In genomic region chr17:14006249-14006942, GRCh38 we compare ENCODE assay signal across 30 cellular contexts.
"Had no signal": no experiment of that assay in that cellular context is flagged by ENCODE, and none has a peak within 500 bp of the region (broad histone marks: within the 10 kb centered on the region; RNA-seq: fewer than 3 reads in every experiment).

No MANE protein-coding gene starts in this region.

- H3K27ac Mint-ChIP-seq: activated CD4-positive, alpha-beta memory T cell treated with anti-CD3 and anti-CD28 coated beads for 36 hours; activated CD4-positive, alpha-beta T cell treated with anti-CD3 and anti-CD28 coated beads for 36 hours; activated CD4-positive, alpha-beta T cell treated with anti-CD3 and anti-CD28 coated beads, Interleukin-2, amount 10 ng/mL, durations not matched to agents 24 days and 14 days; activated CD8-positive, alpha-beta memory T cell treated with anti-CD3 and anti-CD28 coated beads, Interleukin-2, amount 10 ng/mL, durations not matched to agents 7 days and 5 days; activated CD8-positive, alpha-beta T cell treated with anti-CD3 and anti-CD28 coated beads, Interleukin-2, amount 10 ng/mL, durations not matched to agents 7 days and 5 days; activated naive CD4-positive, alpha-beta T cell treated with anti-CD3 and anti-CD28 coated beads for 36 hours; activated naive CD4-positive, alpha-beta T cell treated with anti-CD3 and anti-CD28 coated beads, Interleukin-2, amount 50 U/mL, for 24 hours; activated naive CD8-positive, alpha-beta T cell treated with anti-CD3 and anti-CD28 coated beads for 36 hours; activated naive CD8-positive, alpha-beta T cell treated with anti-CD3 and anti-CD28 coated beads, Interleukin-2, amount 50 U/mL, for 24 hours; activated T-helper 1 cell treated with anti-CD3 and anti-CD28 coated beads, Interleukin-12 subunit alpha, Interleukin-12 subunit beta, Interleukin-2, Interleukin-4 antibody, amounts not matched to agents 30 ng/mL and 10 ng/mL and 1 ng/mL, durations not matched to agents 14 hours and 24 hours and 36 hours; activated T-helper 2 cell treated with anti-CD3 and anti-CD28 coated beads, Interferon-gamma antibody, Interleukin-2, Interleukin-4, amounts not matched to agents 10 μg/mL and 5 μg/mL and 100 μg/mL, durations not matched to agents 14 hours and 24 hours and 36 hours; effector memory CD8-positive, alpha-beta T cell had no signal

- H3K36me3 ChIP-seq: adrenal gland, cardiac muscle cell, esophagus squamous epithelium had no signal

- H3K4me3 Mint-ChIP-seq: activated CD4-positive, alpha-beta memory T cell treated with anti-CD3 and anti-CD28 coated beads for 36 hours; activated CD4-positive, alpha-beta T cell treated with anti-CD3 and anti-CD28 coated beads for 36 hours; activated CD4-positive, alpha-beta T cell treated with anti-CD3 and anti-CD28 coated beads, Interleukin-2, amount 10 ng/mL, durations not matched to agents 24 days and 14 days; activated CD8-positive, alpha-beta memory T cell treated with anti-CD3 and anti-CD28 coated beads, Interleukin-2, amount 10 ng/mL, durations not matched to agents 7 days and 5 days; activated CD8-positive, alpha-beta T cell treated with anti-CD3 and anti-CD28 coated beads, Interleukin-2, amount 10 ng/mL, durations not matched to agents 7 days and 5 days; activated naive CD4-positive, alpha-beta T cell treated with anti-CD3 and anti-CD28 coated beads for 36 hours; activated naive CD4-positive, alpha-beta T cell treated with anti-CD3 and anti-CD28 coated beads, Interleukin-2, amount 50 U/mL, for 24 hours; activated naive CD8-positive, alpha-beta T cell treated with anti-CD3 and anti-CD28 coated beads for 36 hours; activated naive CD8-positive, alpha-beta T cell treated with anti-CD3 and anti-CD28 coated beads, Interleukin-2, amount 50 U/mL, for 24 hours; activated T-helper 1 cell treated with anti-CD3 and anti-CD28 coated beads, Interleukin-12 subunit alpha, Interleukin-12 subunit beta, Interleukin-2, Interleukin-4 antibody, amounts not matched to agents 30 ng/mL and 10 ng/mL and 1 ng/mL, durations not matched to agents 14 hours and 24 hours and 36 hours; effector memory CD8-positive, alpha-beta T cell had no signal

- H3K4me3 ChIP-seq: adrenal gland, body of pancreas, cardiac muscle cell, coronary artery, esophagus squamous epithelium had no signal

- H3K4me1 ChIP-seq: adrenal gland, body of pancreas had no signal

- H3K9me3 ChIP-seq: adrenal gland, body of pancreas, esophagus squamous epithelium had no signal

- H3K4me1 Mint-ChIP-seq: activated CD4-positive, alpha-beta T cell treated with anti-CD3 and anti-CD28 coated beads for 36 hours; activated CD4-positive, alpha-beta T cell treated with anti-CD3 and anti-CD28 coated beads, Interleukin-2, amount 10 ng/mL, durations not matched to agents 24 days and 14 days; activated CD8-positive, alpha-beta memory T cell treated with anti-CD3 and anti-CD28 coated beads, Interleukin-2, amount 10 ng/mL, durations not matched to agents 7 days and 5 days; activated naive CD4-positive, alpha-beta T cell treated with anti-CD3 and anti-CD28 coated beads, Interleukin-2, amount 50 U/mL, for 24 hours; activated naive CD8-positive, alpha-beta T cell treated with anti-CD3 and anti-CD28 coated beads for 36 hours; activated naive CD8-positive, alpha-beta T cell treated with anti-CD3 and anti-CD28 coated beads, Interleukin-2, amount 50 U/mL, for 24 hours had no signal

- DNase-seq: activated CD4-positive, alpha-beta memory T cell treated with anti-CD3 and anti-CD28 coated beads for 36 hours; activated CD4-positive, alpha-beta T cell treated with anti-CD3 and anti-CD28 coated beads for 36 hours; activated CD4-positive, alpha-beta T cell treated with anti-CD3 and anti-CD28 coated beads, Interleukin-2, amount 10 ng/mL, durations not matched to agents 24 days and 14 days; activated CD4-positive, CD25-positive, alpha-beta regulatory T cell; activated CD4-positive, CD25-positive, alpha-beta regulatory T cell treated with anti-CD3 and anti-CD28 coated beads, Interleukin-2, amount 50 U/mL, for 72 hours; activated CD8-positive, alpha-beta memory T cell treated with anti-CD3 and anti-CD28 coated beads, Interleukin-2, amount 10 ng/mL, durations not matched to agents 7 days and 5 days; activated CD8-positive, alpha-beta memory T cell treated with anti-CD3 and anti-CD28 coated beads, Interleukin-2, amount 50 U/mL, for 4 hours; activated CD8-positive, alpha-beta T cell treated with anti-CD3 and anti-CD28 coated beads, Interleukin-2, amount 10 ng/mL, durations not matched to agents 7 days and 5 days; activated effector memory CD4-positive, alpha-beta T cell treated with anti-CD3 and anti-CD28 coated beads, Interleukin-2, amount 50 U/mL, for 16 hours; activated naive CD4-positive, alpha-beta T cell treated with anti-CD3 and anti-CD28 coated beads for 36 hours; activated naive CD8-positive, alpha-beta T cell treated with anti-CD3 and anti-CD28 coated beads for 36 hours; activated naive CD8-positive, alpha-beta T cell treated with anti-CD3 and anti-CD28 coated beads, Interleukin-2, amount 50 U/mL, for 24 hours; activated T-cell treated with anti-CD3 and anti-CD28 coated beads, Interleukin-2, amount 50 U/mL, for 1 hour; activated T-cell treated with anti-CD3 and anti-CD28 coated beads, Interleukin-2, amount 50 U/mL, for 48 hours; adrenal gland; amygdala; aorta; body of pancreas; central memory CD4-positive, alpha-beta T cell; cerebellar nuclear complex; dermis blood vessel endothelial cell; effector CD4-positive, alpha-beta T cell; effector memory CD8-positive, alpha-beta T cell; esophagus squamous epithelium; T-helper 2 cell had no signal

- H3K27ac ChIP-seq: adrenal gland, body of pancreas, cardiac muscle cell, coronary artery had no signal

- H3K27me3 ChIP-seq: adrenal gland, body of pancreas, esophagus squamous epithelium had no signal

- ATAC-seq: activated CD4-positive, alpha-beta T cell treated with anti-CD3 and anti-CD28 coated beads for 36 hours; activated CD8-positive, alpha-beta memory T cell treated with anti-CD3 and anti-CD28 coated beads, Interleukin-2, amount 10 ng/mL, durations not matched to agents 7 days and 5 days; activated CD8-positive, alpha-beta T cell treated with anti-CD3 and anti-CD28 coated beads, Interleukin-2, amount 10 ng/mL, durations not matched to agents 7 days and 5 days; activated naive CD8-positive, alpha-beta T cell treated with anti-CD3 and anti-CD28 coated beads, Interleukin-2, amount 50 U/mL, for 24 hours; body of pancreas; effector memory CD8-positive, alpha-beta T cell had no signal

- H3K27me3 Mint-ChIP-seq: activated CD4-positive, alpha-beta memory T cell treated with anti-CD3 and anti-CD28 coated beads for 36 hours; activated CD4-positive, alpha-beta T cell treated with anti-CD3 and anti-CD28 coated beads for 36 hours; activated CD4-positive, alpha-beta T cell treated with anti-CD3 and anti-CD28 coated beads, Interleukin-2, amount 10 ng/mL, durations not matched to agents 24 days and 14 days; activated CD8-positive, alpha-beta memory T cell treated with anti-CD3 and anti-CD28 coated beads, Interleukin-2, amount 10 ng/mL, durations not matched to agents 7 days and 5 days; activated naive CD8-positive, alpha-beta T cell treated with anti-CD3 and anti-CD28 coated beads for 36 hours; activated naive CD8-positive, alpha-beta T cell treated with anti-CD3 and anti-CD28 coated beads, Interleukin-2, amount 50 U/mL, for 24 hours had no signal

- H3K9me3 Mint-ChIP-seq: activated CD4-positive, alpha-beta memory T cell treated with anti-CD3 and anti-CD28 coated beads for 36 hours; activated naive CD4-positive, alpha-beta T cell treated with anti-CD3 and anti-CD28 coated beads for 36 hours; activated naive CD4-positive, alpha-beta T cell treated with anti-CD3 and anti-CD28 coated beads, Interleukin-2, amount 50 U/mL, for 24 hours; activated naive CD8-positive, alpha-beta T cell treated with anti-CD3 and anti-CD28 coated beads for 36 hours; activated naive CD8-positive, alpha-beta T cell treated with anti-CD3 and anti-CD28 coated beads, Interleukin-2, amount 50 U/mL, for 24 hours; activated T-helper 1 cell treated with anti-CD3 and anti-CD28 coated beads, Interleukin-12 subunit alpha, Interleukin-12 subunit beta, Interleukin-2, Interleukin-4 antibody, amounts not matched to agents 30 ng/mL and 10 ng/mL and 1 ng/mL, durations not matched to agents 14 hours and 24 hours and 36 hours; effector memory CD8-positive, alpha-beta T cell had no signal
